ENCODE assay signal across 8 cellular contexts in genomic region chr11:62787005-62787759, GRCh38. TPM values are rescaled to one million over a fixed set of nuclear protein-coding genes. Genes with fewer than 3 reads are reported as not detected.
DNase-seq lines count a peak whose midpoint lies in the region; ATAC-seq and TF ChIP-seq lines count a peak whose summit lies in the region.

TSS of gene TMEM179B (plus strand) at chr11:62787402. CDS start at chr11:62787432, 30 bp downstream.

- DNase-seq in ACHN, result peak; percentile 97
- DNase-seq in NCI-H2196 (lab: John Stamatoyannopoulos, UW; ENCODE audit: unreplicated experiment), result peak; percentile 98
- peak; percentile 98 for DNase-seq in breast epithelium (ENCODE audit: low spot score in 2 of 2)
- peak; percentile 93 for DNase-seq in iPS-NIHi7 (ENCODE audit: extremely low spot score)
- DNase-seq in smooth muscle cell of the brain vasculature (ENCODE audit: low read depth, low spot score), result peak; percentile 97

- in situ Hi-C loops in ACHN (cut with HindIII; ENCODE audit: low pct_ligation_motif_present, low pct_unique_long_range_greater_than_20kb, low sequenced_read_pairs), result no loop called here

- peak within 1 kb of the TSS; percentile 97 to 100 (median 99) for H3K4me3 ChIP-seq in breast epithelium

- no peak for TF ChIP-seq CTCF in VCaP (conservative IDR thresholded peaks at IDR 0.05)
- peak in 1 of 3 donors; percentile 58 for TF ChIP-seq CTCF in breast epithelium (IDR thresholded peaks at IDR 0.05)

- H3K27ac ChIP-seq in VCaP (peak within 1 kb of the TSS; percentile 96), breast epithelium (peak within 1 kb of the TSS; percentile 94 to 96)

- ATAC-seq in GM18867 (IDR thresholded peaks at IDR 0.05; ENCODE audit: unreplicated experiment), result peak; percentile 62
- ATAC-seq in HG03103 (IDR thresholded peaks at IDR 0.05; ENCODE audit: low read depth, unreplicated experiment), result peak; percentile 56

- no peaks in the 10 kb centered on the region for H3K36me3 ChIP-seq in breast epithelium

- intact Hi-C loops in breast epithelium (cut with DNase I; ENCODE audit: low total_unique reads), result loop anchor here (5.0 to 10.0 kb wide), 3 partner anchors 48 to 1595 kb away; partner anchors contain the start of genes STX5, TEX54 and WDR74

- H3K27me3 ChIP-seq in breast epithelium, result no peaks in the 10 kb centered on the region

- no peaks in the 10 kb centered on the region for H3K9me3 ChIP-seq in breast epithelium

- TF ChIP-seq POLR2A in breast epithelium (IDR thresholded peaks at IDR 0.05), result peak; percentile 96

- H3K4me1 ChIP-seq in breast epithelium, result peaks cover 6 to 7% of the 10 kb centered on the region in 2 donors

RNA-seq across cellular contexts. Expression of gene TMEM179B, which starts in this region (rescaled TPM):
- total RNA-seq in breast epithelium, result 10 to 100 TPM; 61.4 to 66.9 (median 64.9) TPM

Comparison
In these comparisons a context has a peak if more than half of its experiments do, and no peak if none do; other contexts are left out.
1. Peak in every context shown above with its lines: DNase-seq, ATAC-seq, H3K4me3 ChIP-seq and H3K27ac ChIP-seq.